ENCODE assay signal across 16 cellular contexts in genomic region chr1:1234180-1234808, GRCh38. TPM values are rescaled to one million over a fixed set of nuclear protein-coding genes. Genes with fewer than 3 reads are reported as not detected.
DNase-seq lines count a peak whose midpoint lies in the region; ATAC-seq and TF ChIP-seq lines count a peak whose summit lies in the region.
"Had no signal": no experiment of that assay in that cellular context is flagged by ENCODE, and none has a peak within 500 bp of the region (broad histone marks: within the 10 kb centered on the region; RNA-seq: fewer than 3 reads in every experiment).

No MANE protein-coding gene starts in this region.

- POLR2A ChIA-PET in activated CD4-positive, alpha-beta memory T cell treated with anti-CD3 and anti-CD28 coated beads for 36 hours (lab: Charles Lee), result no interaction called here

- BruUV-seq in Calu3 (replicated peaks; lab: Mats Ljungman, UMichigan), result no TSS peak

- H3K36me3 Mint-ChIP-seq in Calu3 (ENCODE audit: insufficient read depth, unreplicated experiment) (peaks cover 68% of the 10 kb centered on the region), mesothelial cell of epicardium (peaks cover 15% of the 10 kb centered on the region)
- H3K36me3 Mint-ChIP-seq in activated CD4-positive, alpha-beta memory T cell treated with anti-CD3 and anti-CD28 coated beads for 36 hours, result peaks cover 29% of the 10 kb centered on the region

- TF ChIP-seq POLR2A in transverse colon (IDR thresholded peaks at IDR 0.05), result no peak

- H3K27me3 ChIP-seq in transverse colon, result peaks cover 32% of the 10 kb centered on the region

- H3K4me1 Mint-ChIP-seq in Calu3 (ENCODE audit: low read depth, unreplicated experiment) (peaks cover 15% of the 10 kb centered on the region), mesothelial cell of epicardium (peaks cover 29% of the 10 kb centered on the region)
- H3K4me1 Mint-ChIP-seq in activated CD4-positive, alpha-beta memory T cell treated with anti-CD3 and anti-CD28 coated beads for 36 hours (ENCODE audit: low read depth), result peaks cover 30% of the 10 kb centered on the region

- H3K9me3 Mint-ChIP-seq in Calu3 (ENCODE audit: low read depth, unreplicated experiment) (no peaks in the 10 kb centered on the region), mesothelial cell of epicardium (peaks cover 4% of the 10 kb centered on the region)
- H3K9me3 Mint-ChIP-seq in activated CD4-positive, alpha-beta memory T cell treated with anti-CD3 and anti-CD28 coated beads for 36 hours, result peaks cover 2% of the 10 kb centered on the region

- 95% methylated on average over 4 to 28 of the region's 28 CpGs for WGBS in transverse colon (ENCODE audit: low coverage in 1 of 2), 2 donors

- TF ChIP-seq CTCF in C4-2B (conservative IDR thresholded peaks at IDR 0.05), result no peak
- TF ChIP-seq CTCF in Calu3 (IDR thresholded peaks at IDR 0.05; ENCODE audit: unreplicated experiment), result no peak
- TF ChIP-seq CTCF in mesothelial cell of epicardium (IDR thresholded peaks at IDR 0.05; ENCODE audit: unreplicated experiment), result no peak
- no peak for TF ChIP-seq CTCF in transverse colon (IDR thresholded peaks at IDR 0.05)

- H3K4me3 Mint-ChIP-seq in Calu3 (ENCODE audit: low read depth, unreplicated experiment), result peak overlapping the region; percentile 36
- H3K4me3 Mint-ChIP-seq in activated CD4-positive, alpha-beta memory T cell treated with anti-CD3 and anti-CD28 coated beads for 36 hours, result peak overlapping the region; percentile 70
- H3K4me3 Mint-ChIP-seq in mesothelial cell of epicardium, result peak overlapping the region; percentile 57

- H3K4me3 ChIP-seq in transverse colon, result no peak overlapping the region
- H3K4me3 ChIP-seq: esophagus muscularis mucosa, left ventricle myocardium inferior had no signal

- in situ Hi-C loops in transverse colon (cut with MboI; ENCODE audit: low pct_ligation_motif_present in 1 of 4, low pct_unique_long_range_greater_than_20kb in 1 of 4, low sequenced_read_pairs in 3 of 4), result no loop called here

- no peak for DNase-seq in Calu3
- no peak for DNase-seq in activated CD4-positive, alpha-beta memory T cell treated with anti-CD3 and anti-CD28 coated beads for 36 hours
- DNase-seq in mesothelial cell of epicardium (ENCODE audit: low spot score in 2 of 2, unreplicated experiment in 2 of 2), result no peak
- DNase-seq in inferior parietal cortex (ENCODE audit: extremely low spot score), result no peak
- no peak for DNase-seq in left cardiac atrium
- DNase-seq in medulla oblongata (ENCODE audit: extremely low spot score), result no peak
- DNase-seq in transverse colon, result no peak
- DNase-seq: activated CD8-positive, alpha-beta memory T cell treated with anti-CD3 and anti-CD28 coated beads for 24 hours; amniotic stem cell; Karpas-422; left ventricle myocardium inferior; NCI-H1694 treated with DMSO at 0.1 percent for 48 hours; NCI-H446 treated with DMSO at 0.1 percent for 48 hours had no signal

- peaks cover 24 to 49% (median 46%) of the 10 kb centered on the region in 4 donors for H3K4me1 ChIP-seq in transverse colon

- intact Hi-C loops in Calu3 (cut with micrococcal nuclease; ENCODE audit: unreplicated experiment), result loop anchor here (10.0 kb wide), 1 partner anchor 69 kb away; no protein-coding TSS in a partner anchor
- intact Hi-C loops in activated CD4-positive, alpha-beta memory T cell treated with anti-CD3 and anti-CD28 coated beads for 36 hours (cut with micrococcal nuclease), result no loop called here
- intact Hi-C loops in left cardiac atrium (cut with DNase I), result loop anchor here in 1 of 2 donors (5.0 kb wide), 1 partner anchor 117 kb away; the partner anchor contains the start of gene C1orf159
- intact Hi-C loops in transverse colon (cut with DNase I; ENCODE audit: low total_unique reads), result no loop called here

- H3K27ac Mint-ChIP-seq in Calu3 (ENCODE audit: unreplicated experiment) (peak overlapping the region; percentile 25), mesothelial cell of epicardium (peak overlapping the region; percentile 67)
- no peak overlapping the region for H3K27ac Mint-ChIP-seq in activated CD4-positive, alpha-beta memory T cell treated with anti-CD3 and anti-CD28 coated beads for 36 hours

- no peak for ATAC-seq in left cardiac atrium

- no peaks in the 10 kb centered on the region for H3K9me3 ChIP-seq in transverse colon
- H3K9me3 ChIP-seq: esophagus muscularis mucosa, left ventricle myocardium inferior, neutrophil had no signal

- no peak for TF ChIP-seq EP300 in transverse colon (IDR thresholded peaks at IDR 0.05; ENCODE audit: low read depth)

- H3K27ac ChIP-seq in C4-2B (peak overlapping the region; percentile 100), transverse colon (no peak overlapping the region)
- H3K27ac ChIP-seq: esophagus muscularis mucosa, left ventricle myocardium inferior, neutrophil had no signal

- CTCF ChIA-PET in Calu3 (lab: Charles Lee), result interaction anchor here (0.5 kb wide), 1 partner anchor 597 kb away, joined by 5 read pairs; no protein-coding TSS in a partner anchor
- CTCF ChIA-PET in activated CD4-positive, alpha-beta memory T cell treated with anti-CD3 and anti-CD28 coated beads for 36 hours (lab: Charles Lee), result no interaction called here

- H3K27me3 Mint-ChIP-seq in Calu3 (ENCODE audit: unreplicated experiment), result no peaks in the 10 kb centered on the region
- H3K27me3 Mint-ChIP-seq in activated CD4-positive, alpha-beta memory T cell treated with anti-CD3 and anti-CD28 coated beads for 36 hours, result no peaks in the 10 kb centered on the region
- no peaks in the 10 kb centered on the region for H3K27me3 Mint-ChIP-seq in mesothelial cell of epicardium (ENCODE audit: low read depth)

- H3K36me3 ChIP-seq in transverse colon, result no peaks in the 10 kb centered on the region
- H3K36me3 ChIP-seq: neutrophil had no signal

RNA-seq across cellular contexts. Expression of gene B3GALT6, which starts 2.3 kb away (rescaled TPM):
- total RNA-seq in Calu3 (2022) (23.4 and 25.9 TPM in 2 replicates), mesothelial cell of epicardium (32.1 to 34.1 TPM (median 33.4 TPM) in 3 replicates), left cardiac atrium (10 to 100 TPM; 11.3 to 16.0 TPM), transverse colon (10 to 100 TPM in 3 of 4 donors, 1 to 10 TPM in 1; 8.5 to 24.9 (median 12.2) TPM)
- 10 to 100 TPM; 14.6 to 15.5 TPM for total RNA-seq in activated CD4-positive, alpha-beta memory T cell treated with anti-CD3 and anti-CD28 coated beads for 36 hours

RNA-seq across cellular contexts. Expression of gene SDF4, which starts 2.5 kb away (rescaled TPM):
- total RNA-seq in Calu3 (2022), result 128 and 161 TPM in 2 replicates
- 100 to 1,000 TPM; 302 to 305 TPM for total RNA-seq in activated CD4-positive, alpha-beta memory T cell treated with anti-CD3 and anti-CD28 coated beads for 36 hours
- 103 to 110 TPM (median 108 TPM) in 3 replicates for total RNA-seq in mesothelial cell of epicardium
- total RNA-seq in left cardiac atrium, result 100 to 1,000 TPM; 132 to 173 TPM
- total RNA-seq in transverse colon, result 100 to 1,000 TPM; 153 to 267 (median 226) TPM

RNA-seq across cellular contexts. Expression of gene C1QTNF12, which starts 12.2 kb away (rescaled TPM):
- 2.0 and 4.2 TPM in 2 replicates for total RNA-seq in Calu3 (2022)
- total RNA-seq in activated CD4-positive, alpha-beta memory T cell treated with anti-CD3 and anti-CD28 coated beads for 36 hours, result 1 to 10 TPM; 3.8 to 4.2 TPM
- total RNA-seq in mesothelial cell of epicardium, result 10.2 to 12.2 TPM (median 10.4 TPM) in 3 replicates
- 1 to 10 TPM in 1 of 2 donors, not detected in 1; 1.5 TPM for total RNA-seq in left cardiac atrium
- total RNA-seq in transverse colon, result 10 to 100 TPM in 3 of 4 donors, not detected in 1; 11.9 to 52.8 (median 15.7) TPM

RNA-seq across cellular contexts. Expression of gene TNFRSF4, which starts 20.3 kb away (rescaled TPM):
- total RNA-seq in Calu3 (2022) (not detected in 2 replicates), mesothelial cell of epicardium (0.18 to 0.34 TPM (median 0.29 TPM) in 3 replicates), left cardiac atrium (1 to 10 TPM; 1.2 to 1.6 TPM), transverse colon (1 to 10 TPM in 1 of 4 donors, under 1 TPM in 1, not detected in 2; 0.55 to 4.8 TPM)
- 1,000 to 10,000 TPM; 1,003 to 1,005 TPM for total RNA-seq in activated CD4-positive, alpha-beta memory T cell treated with anti-CD3 and anti-CD28 coated beads for 36 hours

RNA-seq across cellular contexts. Expression of gene TNFRSF18, which starts 27.9 kb away (rescaled TPM):
- total RNA-seq in Calu3 (2022) (0.66 TPM in 1 of 2 replicates, not detected in the other), mesothelial cell of epicardium (0.51 to 1.2 TPM (median 0.93 TPM) in 3 replicates), left cardiac atrium (under 1 TPM in 1 of 2 donors, not detected in 1; 0.44 TPM), transverse colon (1 to 10 TPM in 2 of 4 donors, not detected in 2; 3.3 to 7.9 TPM)
- total RNA-seq in activated CD4-positive, alpha-beta memory T cell treated with anti-CD3 and anti-CD28 coated beads for 36 hours, result 100 to 1,000 TPM; 375 to 387 TPM
- total RNA-seq: left ventricle myocardium inferior had no signal
